In genomic region chr10:79103078-79103477, GRCh38 we compare ENCODE assay signal across 9 cellular contexts. TPM values are rescaled to one million over a fixed set of nuclear protein-coding genes. Genes with fewer than 3 reads are reported as not detected.
DNase-seq lines count a peak whose midpoint lies in the region; ATAC-seq, FAIRE-seq and TF ChIP-seq lines count a peak whose summit lies in the region.
"Had no signal": no experiment of that assay in that cellular context is flagged by ENCODE, and none has a peak within 500 bp of the region (broad histone marks: within the 10 kb centered on the region; RNA-seq: fewer than 3 reads in every experiment).

No MANE protein-coding gene starts in this region.

- ATAC-seq in A549: no peak

- H2BK20ac ChIP-seq in H1 (ENCODE audit: low read length): no peak overlapping the region

- CTCF ChIA-PET in A549 (lab: Yijun Ruan, JAX) (interaction anchor here (1.3 to 8.7 kb wide), 3 partner anchors 29 to 93 kb away, joined by 3 to 65 read pairs (median 3); no protein-coding TSS in a partner anchor), H1 (lab: Charles Lee; ENCODE audit: partially characterized antibody) (interaction anchor here (0.7 to 1.9 kb wide), 5 partner anchors 8 to 92 kb away, joined by 3 to 11 read pairs (median 3); no protein-coding TSS in a partner anchor)

- H3K4me1 ChIP-seq in A549 (peaks cover 98% of the 10 kb centered on the region), H1 (replicated peaks in 1 of 4; ENCODE audit: control insufficient read depth in 3 of 4, insufficient read depth in 4 of 4, low read length in 3 of 4) (peaks cover 12 to 41% (median 26%) of the 10 kb centered on the region in 4 experiments)

- POLR2A ChIA-PET in A549 (lab: Yijun Ruan, JAX) (no interaction called here), H1 (lab: Charles Lee; ENCODE audit: partially characterized antibody) (no interaction called here)

- peaks cover 11 to 99% of the 10 kb centered on the region in 2 experiments; a peak in 3 of 4 replicates for H3K79me2 ChIP-seq in H1 (ENCODE audit: control insufficient read depth in 1 of 2, insufficient read depth in 2 of 2, low read length in 2 of 2)

- H3K14ac ChIP-seq in H1 (ENCODE audit: insufficient read length): no peak overlapping the region

- H3K23ac ChIP-seq in H1 (ENCODE audit: insufficient read length): no peak overlapping the region

- FAIRE-seq in A549 (lab: Jason Lieb, UNC) (no peak), H1 (lab: Jason Lieb, UNC) (no peak)

- no peak overlapping the region for H3K9ac ChIP-seq in H1 (replicated peaks in 1 of 4; ENCODE audit: extremely low read depth in 1 of 4, low read depth in 3 of 4, low read length in 3 of 4)

- no peak overlapping the region for H3K18ac ChIP-seq in H1 (ENCODE audit: extremely low read depth, low read length)

- no peak overlapping the region for H4K5ac ChIP-seq in H1 (ENCODE audit: insufficient read length, low read depth, low read length)

- H2BK15ac ChIP-seq in H1 (ENCODE audit: low read length): no peak overlapping the region

- H3K4me3 ChIP-seq in A549 (no peak overlapping the region), H1 (ENCODE audit: extremely low read depth in 1 of 4, insufficient read depth in 2 of 4, low read depth in 3 of 4, low read length in 4 of 4) (no peak overlapping the region)

- DNase-seq in A549 (ENCODE audit: low read depth in 1 of 2, low spot score in 1 of 2): no peak
- peak; percentile 49 for DNase-seq in KBM-7
- DNase-seq in H1 (ENCODE audit: low read depth in 1 of 2, low spot score in 2 of 2): no peak
- no peak for DNase-seq in osteocyte (ENCODE audit: extremely low spot score, unreplicated experiment)
- DNase-seq in NCI-H82 treated with DMSO at 0.1 percent for 48 hours (lab: John Stamatoyannopoulos, UW; ENCODE audit: unreplicated experiment): no peak
- DNase-seq in stimulated activated naive CD4-positive, alpha-beta T cell treated with Interleukin-2 at 50 U/mL for 16 hours (lab: John Stamatoyannopoulos, UW): no peak
- no peak for DNase-seq in activated effector memory CD4-positive, alpha-beta T cell treated with Interleukin-2 at 50 U/mL for 16 hours
- DNase-seq in SW 1271 (lab: John Stamatoyannopoulos, UW): no peak
- DNase-seq: H9 had no signal

- H3K36me3 ChIP-seq in H1 (ENCODE audit: control insufficient read depth in 2 of 4, insufficient read depth in 4 of 4, low read length in 3 of 4): no peaks in the 10 kb centered on the region

- peak overlapping the region; percentile 38 for H2BK5ac ChIP-seq in H1 (ENCODE audit: low read depth, low read length)

- peak overlapping the region; percentile 1 to 92; a peak in 3 of 6 replicates for H3K27ac ChIP-seq in A549
- H3K27ac ChIP-seq in H1 (ENCODE audit: low read depth, low read length): no peak overlapping the region

- H3K4me2 ChIP-seq in A549 (no peak overlapping the region; the same call in 2 of the 3 replicates), H1 (ENCODE audit: insufficient read depth in 1 of 2, low read depth in 2 of 2, low read length in 2 of 2) (no peak overlapping the region)

- TF ChIP-seq RAD21 in A549 (conservative IDR thresholded peaks at IDR 0.05 in 1 of 2, IDR thresholded peaks at IDR 0.05 in 1 of 2): no peak
- TF ChIP-seq RAD21 in H1 (IDR thresholded peaks at IDR 0.05 in 1 of 2, conservative IDR thresholded peaks at IDR 0.05 in 1 of 2; ENCODE audit: low read depth in 2 of 2, low read length in 2 of 2): no peak

- no peaks in the 10 kb centered on the region; the same call in 1 of the 2 replicates for H3K23me2 ChIP-seq in H1 (ENCODE audit: low read depth, low read length)

- H2AFZ ChIP-seq in H1 (ENCODE audit: low read length): no peak overlapping the region

- H3K56ac ChIP-seq in H1 (replicated peaks; ENCODE audit: insufficient read length, low read depth, low read length): no peak overlapping the region

- no peaks in the 10 kb centered on the region for H3K36me3 Mint-ChIP-seq in osteocyte (ENCODE audit: unreplicated experiment)

- peaks cover 66% of the 10 kb centered on the region for H3K4me1 Mint-ChIP-seq in osteocyte (ENCODE audit: unreplicated experiment)

- H2AK5ac ChIP-seq in H1 (ENCODE audit: low read depth, low read length): no peak overlapping the region; the same call in 1 of the 2 replicates

- TF ChIP-seq EP300 in A549 (IDR thresholded peaks at IDR 0.05) (no peak), H1 (IDR thresholded peaks at IDR 0.05; ENCODE audit: borderline replicate concordance in 1 of 2, low read depth in 2 of 2, low read length in 2 of 2) (no peak)

- TF ChIP-seq CTCF in A549 (IDR thresholded peaks at IDR 0.05) (no peak), H1 (IDR thresholded peaks at IDR 0.05; ENCODE audit: control extremely low read depth in 1 of 3, insufficient read depth in 1 of 3, low read depth in 1 of 3, low read length in 3 of 3) (no peak), osteocyte (IDR thresholded peaks at IDR 0.05) (no peak)

- H3K27me3 ChIP-seq in H1 (replicated peaks in 1 of 4; ENCODE audit: control insufficient read depth in 3 of 4, extremely low read depth in 1 of 4, insufficient read depth in 3 of 4, low read length in 3 of 4): no peaks in the 10 kb centered on the region

- peaks cover 32 to 46% of the 10 kb centered on the region in 2 experiments for H4K20me1 ChIP-seq in H1 (replicated peaks in 1 of 2; ENCODE audit: control insufficient read depth in 1 of 2, insufficient read depth in 2 of 2, low read length in 2 of 2)

- no peak overlapping the region for H2BK12ac ChIP-seq in H1 (ENCODE audit: low read depth, low read length)

- in situ Hi-C loops in KBM-7 (cut with MboI; ENCODE audit: low pct_unique_long_range_greater_than_20kb, low sequenced_read_pairs): no loop called here

- H3K9me3 Mint-ChIP-seq in osteocyte (ENCODE audit: unreplicated experiment): no peaks in the 10 kb centered on the region
- H3K9me3 Mint-ChIP-seq: H9 had no signal

- WGBS in A549 (ENCODE audit: missing lambda C conversion rate): 83% methylated on average over 11 of the region's 13 CpGs
- WGBS in H1 (ENCODE audit: extremely low coverage in 1 of 2, insufficient coverage in 1 of 2, insufficient read length in 1 of 2, insufficient replicate concordance in 2 of 2, low coverage in 1 of 2, low lambda C conversion rate in 2 of 2, missing lambda C conversion rate in 1 of 2), 2 experiments: 88% methylated on average over 8 of the region's 13 CpGs; no CpG with 5 or more reads in 1 of the 2 experiments

- H2BK120ac ChIP-seq in H1 (replicated peaks; ENCODE audit: low read depth, low read length): no peak overlapping the region

- H4K91ac ChIP-seq in H1 (replicated peaks; ENCODE audit: insufficient read length, low read length): no peak overlapping the region

- no peak for TF ChIP-seq POLR2A in A549 (IDR thresholded peaks at IDR 0.05; ENCODE audit: low read length)
- no peak for TF ChIP-seq POLR2A in H1 (IDR thresholded peaks at IDR 0.05; ENCODE audit: control extremely low read depth in 1 of 2, low read depth in 2 of 2, low read length in 2 of 2)

- no peaks in the 10 kb centered on the region for H3K27me3 Mint-ChIP-seq in osteocyte (ENCODE audit: unreplicated experiment)

- no peak overlapping the region; the same call in 1 of the 2 replicates for H4K8ac ChIP-seq in H1 (ENCODE audit: extremely low read depth, insufficient read depth, low read length)

- peak overlapping the region; percentile 97 for H3K27ac Mint-ChIP-seq in osteocyte (ENCODE audit: unreplicated experiment)

- no peaks in the 10 kb centered on the region for H3K9me3 ChIP-seq in A549
- no peaks in the 10 kb centered on the region for H3K9me3 ChIP-seq in H1 (ENCODE audit: insufficient read depth in 2 of 2, low read depth in 1 of 2, low read length in 1 of 2)

- no peak overlapping the region for H3K4ac ChIP-seq in H1 (replicated peaks; ENCODE audit: insufficient read length, low read depth, low read length)

- peaks cover 63% of the 10 kb centered on the region for H3K79me1 ChIP-seq in H1 (ENCODE audit: low read depth, low read length)

- no peak overlapping the region for H3K4me3 Mint-ChIP-seq in osteocyte (ENCODE audit: unreplicated experiment)
- H3K4me3 Mint-ChIP-seq: H9 had no signal

TF ChIP-seq in A549, 52 proteins besides CTCF, POLR2A, EP300 and RAD21 (continues in another document):
- TF ChIP-seq CHD2 (IDR thresholded peaks at IDR 0.05; ENCODE audit: low read length, partially characterized antibody) (no peak), USF2 (IDR thresholded peaks at IDR 0.05) (no peak), TFCP2L1 (CRISPR knock-in tag; IDR thresholded peaks at IDR 0.05) (no peak)

TF ChIP-seq in H1, 55 proteins besides CTCF, POLR2A, EP300 and RAD21:
- TF ChIP-seq CTBP2 (IDR thresholded peaks at IDR 0.05; ENCODE audit: borderline replicate concordance, insufficient read depth, insufficient read length, low read length) (no peak), KDM1A (IDR thresholded peaks at IDR 0.05; ENCODE audit: borderline replicate concordance, low read length) (0 out of 2 replicates have a peak, but pooled peaks have one; percentile 15)

RNA-seq across cellular contexts. Expression of gene ZMIZ1, which starts 34.3 kb away (rescaled TPM):
- 8.1 and 14.7 TPM in 2 replicates for polyA plus RNA-seq in A549 (2011; rRNA removed)
- polyA plus RNA-seq in A549 (2012; cell fraction: cytosol; rRNA removed): 31.6 and 42.1 TPM in 2 replicates
- 63.3 and 68.3 TPM in 2 replicates for polyA plus RNA-seq in A549 (2012; cell fraction: nucleus; rRNA removed)
- 29.1 to 30.3 TPM (median 30.1 TPM) in 3 replicates for polyA plus RNA-seq in A549 (2017; fragmentation: RNase III; extraction: RNeasy Plus Mini Kit Qiagen cat#74134 plus additional on column Dnase treatment)
- polyA minus RNA-seq in A549 (2011; rRNA and poly(A)+ RNA removed): 16.1 and 17.8 TPM in 2 replicates
- 28.0 and 29.7 TPM in 2 replicates for total RNA-seq in H1 (2021; fragmentation: NEBNext Ultra II Directional; extraction: Animal tissue kit (Norgen Biotek cat#: 25700))
- polyA plus RNA-seq in H1 (2011; rRNA removed): 8.1 and 17.1 TPM in 2 replicates
- polyA plus RNA-seq in H1 (2011; cell fraction: cytosol; rRNA removed): 7.4 TPM
- 33.0 TPM for polyA plus RNA-seq in H1 (2011; cell fraction: nucleus; rRNA removed)
- 17.4 to 25.1 TPM (median 23.6 TPM) in 4 replicates for polyA plus RNA-seq in H1 (2012, experiment 1 of 2)
- 13.4 TPM for polyA plus RNA-seq in H1 (2012, experiment 2 of 2)
- 11.4 TPM for polyA plus RNA-seq in H1 (2013, experiment 1 of 2)
- 10.1 TPM for polyA plus RNA-seq in H1 (2013, experiment 2 of 2)
- 9.1 and 16.3 TPM in 2 replicates for polyA minus RNA-seq in H1 (2011; rRNA and poly(A)+ RNA removed)
- polyA minus RNA-seq in H1 (2011; cell fraction: cytosol; rRNA and poly(A)+ RNA removed): 19.2 TPM
- polyA minus RNA-seq in H1 (2011; cell fraction: nucleus; rRNA and poly(A)+ RNA removed): 24.4 TPM
- total RNA-seq in osteocyte: 90.5 and 96.0 TPM in 2 replicates

Comparison
In these comparisons a context has a peak if more than half of its experiments do, and no peak if none do; other contexts are left out.
1. Of the 18 proteins assayed by ChIP-seq in both H1 and A549: peak only in H1: KDM1A; only in A549: none; in both: none; in neither: 17.